In genomic region chr17:8222630-8223355, GRCh38 we compare ENCODE assay signal across 1 cellular context.
A peak's percentile ranks its signal among the peaks of the same experiment; 100 is the strongest.
TF ChIP-seq lines count a peak whose summit lies in the region.

No MANE protein-coding gene starts in this region.

TF ChIP-seq in K562, 482 proteins besides CTCF, POLR2A, EP300 and RAD21 (continued from another document):
- TF ChIP-seq ZNF407 (IDR thresholded peaks at IDR 0.05; ENCODE audit: low read depth): peak; percentile 64
- no peak for TF ChIP-seq CAMTA2 (CRISPR knock-in tag; conservative IDR thresholded peaks at IDR 0.05)
- no peak for TF ChIP-seq RFX1 (IDR thresholded peaks at IDR 0.05)
- TF ChIP-seq BRD4 (IDR thresholded peaks at IDR 0.05): no peak
- peak; percentile 20 for TF ChIP-seq BRD9 (IDR thresholded peaks at IDR 0.05; ENCODE audit: low read depth, partially characterized antibody)
